In genomic region chr18:74598350-74599001, GRCh38 we compare ENCODE assay signal across 8 cellular contexts. TPM values are rescaled to one million over a fixed set of nuclear protein-coding genes. Genes with fewer than 3 reads are reported as not detected.
A peak's percentile ranks its signal among the peaks of the same experiment; 100 is the strongest.
DNase-seq lines count a peak whose midpoint lies in the region; ATAC-seq and TF ChIP-seq lines count a peak whose summit lies in the region.

No MANE protein-coding gene starts in this region.

- in situ Hi-C loops in Caki2 (cut with HindIII; ENCODE audit: low pct_unique_long_range_greater_than_20kb, low sequenced_read_pairs) = no loop called here

- H3K4me1 ChIP-seq in Peyer's patch = peaks cover 0 to 19% (median 4%) of the 10 kb centered on the region in 4 donors
- peaks cover 6% of the 10 kb centered on the region for H3K4me1 ChIP-seq in ovary (ENCODE audit: insufficient read depth)
- H3K4me1 ChIP-seq in thyroid gland = peaks cover 20 to 21% of the 10 kb centered on the region in 2 donors

- H3K27ac ChIP-seq in Peyer's patch = peak overlapping the region; percentile 96 to 100 (median 98)
- H3K27ac ChIP-seq in ovary = peak overlapping the region; percentile 92 to 98
- H3K27ac ChIP-seq in thyroid gland = peak overlapping the region; percentile 96 to 99 (median 98)

- TF ChIP-seq CTCF in Peyer's patch (IDR thresholded peaks at IDR 0.05) (peak in 2 of 6 experiments; percentile 5 to 6), ovary (IDR thresholded peaks at IDR 0.05) (peak in 1 of 3 donors; percentile 7), thyroid gland (IDR thresholded peaks at IDR 0.05) (peak in 1 of 6 experiments; percentile 6)

- peak overlapping the region; percentile 80 to 97 (median 90) for H3K4me3 ChIP-seq in Peyer's patch
- peak overlapping the region; percentile 94 for H3K4me3 ChIP-seq in ovary
- peak overlapping the region; percentile 77 to 88 (median 88) for H3K4me3 ChIP-seq in thyroid gland (replicated peaks in 1 of 3)

- H3K36me3 ChIP-seq in Peyer's patch = peaks cover 0 to 2% (median 0%) of the 10 kb centered on the region in 3 donors
- no peaks in the 10 kb centered on the region for H3K36me3 ChIP-seq in ovary
- H3K36me3 ChIP-seq in thyroid gland = no peaks in the 10 kb centered on the region

- ATAC-seq in GM19438 (IDR thresholded peaks at IDR 0.05; ENCODE audit: low read depth, unreplicated experiment) = peak; percentile 52
- peak; percentile 48 for ATAC-seq in HG03565 (IDR thresholded peaks at IDR 0.05; ENCODE audit: unreplicated experiment)

- no peak for TF ChIP-seq EP300 in ovary (IDR thresholded peaks at IDR 0.05)

- intact Hi-C loops in ovary (cut with DNase I) = no loop called here
- intact Hi-C loops in thyroid gland (cut with DNase I) = loop anchor here (10.0 kb wide), 1 partner anchor 104 kb away; the partner anchor contains the start of gene CNDP2

- H3K27me3 ChIP-seq in Peyer's patch = no peaks in the 10 kb centered on the region
- H3K27me3 ChIP-seq in ovary = no peaks in the 10 kb centered on the region
- H3K27me3 ChIP-seq in thyroid gland = no peaks in the 10 kb centered on the region

- H3K9me3 ChIP-seq in Peyer's patch (no peaks in the 10 kb centered on the region), ovary (no peaks in the 10 kb centered on the region), thyroid gland (no peaks in the 10 kb centered on the region)

- WGBS in ovary, 3 donors = 0 to 1% (median 0%) methylated on average over 43 to 44 of the region's 44 CpGs
- WGBS in thyroid gland, 2 donors = 0% methylated on average over 2 to 16 of the region's 44 CpGs

- TF ChIP-seq POLR2A in Peyer's patch (IDR thresholded peaks at IDR 0.05) (no peak), ovary (IDR thresholded peaks at IDR 0.05) (no peak), thyroid gland (IDR thresholded peaks at IDR 0.05) (no peak)

- DNase-seq in Caki2 (ENCODE audit: low read depth) = peak; percentile 48
- peak; percentile 65 to 77 (median 76) for DNase-seq in Peyer's patch
- peak; percentile 57 for DNase-seq in activated effector memory CD4-positive, alpha-beta T cell treated with Interleukin-2 at 50 U/mL for 16 hours
- peak; percentile 71 for DNase-seq in germinal center (ENCODE audit: low spot score)
- DNase-seq in ovary = peak in 4 of 5 donors; percentile 28 to 72 (median 44)
- DNase-seq in thyroid gland = peak; percentile 49 to 61

RNA-seq across cellular contexts. Expression of gene ZNF407, which starts 0.8 kb away (rescaled TPM):
- 1.0 and 1.3 TPM in 2 replicates for total RNA-seq in Caki2 (2014; rRNA removed; shearing (Covaris generic); ENCODE audit: low replicate concordance)
- total RNA-seq in Peyer's patch (10 to 100 TPM; 24.0 to 54.5 (median 32.3) TPM), ovary (10 to 100 TPM; 14.4 to 22.3 (median 19.7) TPM), thyroid gland (10 to 100 TPM; 20.2 to 40.0 (median 26.4) TPM)
- polyA plus RNA-seq in ovary = 1 to 10 TPM; 5.3 to 5.9 TPM

Comparison
In these comparisons a context has a peak if more than half of its experiments do, and no peak if none do; other contexts are left out.
1. Peak in every context shown above with its lines: DNase-seq, ATAC-seq, H3K4me3 ChIP-seq and H3K27ac ChIP-seq.